13 cellular contexts compared by ENCODE assay signal in genomic region chr1:31377361-31377863, GRCh38. TPM values are rescaled to one million over a fixed set of nuclear protein-coding genes. Genes with fewer than 3 reads are reported as not detected.
"Had no signal": no experiment of that assay in that cellular context is flagged by ENCODE, and none has a peak within 500 bp of the region (broad histone marks: within the 10 kb centered on the region; RNA-seq: fewer than 3 reads in every experiment).

No MANE protein-coding gene starts in this region.

- H3K9ac ChIP-seq: parathyroid adenoma had no signal

- H2AFZ ChIP-seq: parathyroid adenoma had no signal

- H3K27me3 ChIP-seq: adrenal gland, brain microvascular endothelial cell, tibial nerve, vagina had no signal

- H3K9me3 Mint-ChIP-seq: activated CD4-positive, alpha-beta T cell treated with anti-CD3 and anti-CD28 coated beads, Interleukin-2, amount 10 ng/mL, durations not matched to agents 24 days and 14 days; activated T-helper 2 cell treated with anti-CD3 and anti-CD28 coated beads, Interferon-gamma antibody, Interleukin-2, Interleukin-4, amounts not matched to agents 10 μg/mL and 5 μg/mL and 100 μg/mL, durations not matched to agents 14 hours and 24 hours and 36 hours; WTC11 had no signal

- H3K4me1 ChIP-seq: parathyroid adenoma had no signal

- H3K4me3 Mint-ChIP-seq: activated CD4-positive, alpha-beta T cell treated with anti-CD3 and anti-CD28 coated beads, Interleukin-2, amount 10 ng/mL, durations not matched to agents 24 days and 14 days; WTC11 had no signal

- H3K36me3 Mint-ChIP-seq: WTC11 had no signal

- H3K36me3 ChIP-seq: adrenal gland, brain microvascular endothelial cell, left ventricle myocardium inferior, tibial nerve, vagina had no signal

- DNase-seq: activated CD4-positive, alpha-beta T cell treated with anti-CD3 and anti-CD28 coated beads, Interleukin-2, amount 10 ng/mL, durations not matched to agents 24 days and 14 days; activated CD8-positive, alpha-beta memory T cell treated with anti-CD3 and anti-CD28 coated beads for 24 hours; activated naive CD4-positive, alpha-beta T cell treated with anti-CD3 and anti-CD28 coated beads, Interleukin-2, amount 50 U/mL, for 16 hours; activated T-cell treated with anti-CD3 and anti-CD28 coated beads for 4 hours; left ventricle myocardium inferior; T-helper 1 cell had no signal

- H3K4me3 ChIP-seq: adrenal gland, left ventricle myocardium inferior, tibial nerve, vagina had no signal

- H3K9me3 ChIP-seq: adrenal gland, left ventricle myocardium inferior, tibial nerve, vagina had no signal

- H3K27ac ChIP-seq: adrenal gland, brain microvascular endothelial cell, left ventricle myocardium inferior, parathyroid adenoma, tibial nerve, vagina had no signal

- H3K27ac Mint-ChIP-seq: activated CD4-positive, alpha-beta T cell treated with anti-CD3 and anti-CD28 coated beads, Interleukin-2, amount 10 ng/mL, durations not matched to agents 24 days and 14 days; activated T-helper 2 cell treated with anti-CD3 and anti-CD28 coated beads, Interferon-gamma antibody, Interleukin-2, Interleukin-4, amounts not matched to agents 10 μg/mL and 5 μg/mL and 100 μg/mL, durations not matched to agents 14 hours and 24 hours and 36 hours had no signal

- H3K79me2 ChIP-seq: parathyroid adenoma had no signal

RNA-seq across cellular contexts. Expression of gene FABP3, which starts 4.5 kb away (rescaled TPM):
- total RNA-seq: activated CD4-positive, alpha-beta T cell treated with anti-CD3 and anti-CD28 coated beads, Interleukin-2, amount 10 ng/mL, durations not matched to agents 24 days and 14 days; activated T-helper 2 cell treated with anti-CD3 and anti-CD28 coated beads, Interferon-gamma antibody, Interleukin-2, Interleukin-4, amounts not matched to agents 10 μg/mL and 5 μg/mL and 100 μg/mL, durations not matched to agents 14 hours and 24 hours and 36 hours had no signal

RNA-seq across cellular contexts. Expression of gene SERINC2, which starts 35.6 kb away (rescaled TPM):
- total RNA-seq: activated CD4-positive, alpha-beta T cell treated with anti-CD3 and anti-CD28 coated beads, Interleukin-2, amount 10 ng/mL, durations not matched to agents 24 days and 14 days had no signal
